ENCODE assay signal across 8 cellular contexts in genomic region chr16:70524406-70524825, GRCh38. TPM values are rescaled to one million over a fixed set of nuclear protein-coding genes. Genes with fewer than 3 reads are reported as not detected.
A peak's percentile ranks its signal among the peaks of the same experiment; 100 is the strongest.
DNase-seq lines count a peak whose midpoint lies in the region; ATAC-seq and TF ChIP-seq lines count a peak whose summit lies in the region.
"Not testable (repeated sequence)": the region's sequence is repeated elsewhere in the genome, so short reads cannot be mapped to it uniquely, and the experiment has no call there.

No MANE protein-coding gene starts in this region.

- H3K4me1 Mint-ChIP-seq in T-helper 2 cell treated with Interferon-gamma antibody and Interleukin-4, amounts not matched to agents 5 μg/mL and 100 μg/mL, for 36 hours (ENCODE audit: low read depth): peaks cover 46% of the 10 kb centered on the region

- H3K27me3 Mint-ChIP-seq in T-helper 2 cell treated with Interferon-gamma antibody and Interleukin-4, amounts not matched to agents 5 μg/mL and 100 μg/mL, for 36 hours (ENCODE audit: low read depth): not testable (repeated sequence)

- ATAC-seq in activated naive CD4-positive, alpha-beta T cell treated with anti-CD3 and anti-CD28 coated beads, Interleukin-2, amount 50 U/mL, for 72 hours: peak in 1 of 2 donors; percentile 2

- H3K4me3 ChIP-seq in GM12865 (ENCODE audit: low read depth, low read length): peak overlapping the region; percentile 95
- peak overlapping the region; percentile 45 for H3K4me3 ChIP-seq in KMS-11 (IDR thresholded peaks at IDR 0.05; ENCODE audit: insufficient read depth, low read depth, low read length)
- peak overlapping the region; percentile 97 for H3K4me3 ChIP-seq in epithelial cell of esophagus (ENCODE audit: low read length)
- H3K4me3 ChIP-seq in urinary bladder (ENCODE audit: low read depth, low read length): peak overlapping the region; percentile 64

- H3K4me1 ChIP-seq in KMS-11 (ENCODE audit: low read depth, poor library complexity, severe bottlenecking): peaks cover 66% of the 10 kb centered on the region
- H3K4me1 ChIP-seq in urinary bladder (ENCODE audit: insufficient read depth): not testable (repeated sequence)

- TF ChIP-seq CTCF in GM12865 (IDR thresholded peaks at IDR 0.05; ENCODE audit: insufficient read depth, low read depth, low read length, missing control alignments); KMS-11 (conservative IDR thresholded peaks at IDR 0.05; ENCODE audit: low read depth, low read length); epithelial cell of esophagus (IDR thresholded peaks at IDR 0.05; ENCODE audit: insufficient read depth, low read depth, low read length, missing control alignments): not testable (repeated sequence)

- H3K79me2 ChIP-seq in KMS-11 (ENCODE audit: insufficient read depth, low read depth): peaks cover 84% of the 10 kb centered on the region

- not testable (repeated sequence) for H3K27me3 ChIP-seq in KMS-11 (ENCODE audit: insufficient read depth, low read depth)

- H3K4me3 Mint-ChIP-seq in T-helper 2 cell treated with Interferon-gamma antibody and Interleukin-4, amounts not matched to agents 5 μg/mL and 100 μg/mL, for 36 hours: peak overlapping the region; percentile 98

- DNase-seq in GM12865 (ENCODE audit: low read depth) (peak; percentile 24), left kidney (ENCODE audit: low read depth, low spot score) (peak; percentile 72), renal cortical epithelial cell (ENCODE audit: low read depth) (peak; percentile 4)
- DNase-seq in T-helper 2 cell treated with Interferon-gamma antibody and Interleukin-4, amounts not matched to agents 5 μg/mL and 100 μg/mL, for 36 hours (ENCODE audit: low spot score): peak; percentile 15
- peak; percentile 21 to 57 for DNase-seq in activated naive CD4-positive, alpha-beta T cell treated with anti-CD3 and anti-CD28 coated beads, Interleukin-2, amount 50 U/mL, for 72 hours (ENCODE audit: low spot score in 2 of 2)
- not testable (repeated sequence) for DNase-seq in epithelial cell of esophagus (ENCODE audit: low read depth)

- H2AFZ ChIP-seq in KMS-11 (ENCODE audit: low read depth): peak overlapping the region; percentile 79; the same call in 1 of the 2 replicates

- under 1% methylated on average over 24 of the region's 24 CpGs for WGBS in urinary bladder

- H3K27ac ChIP-seq in KMS-11 (peak overlapping the region; percentile 95), urinary bladder (ENCODE audit: low read depth) (peak overlapping the region; percentile 82)

- peaks cover 30% of the 10 kb centered on the region for H4K20me1 ChIP-seq in KMS-11 (ENCODE audit: insufficient read depth)

- H3K36me3 Mint-ChIP-seq in T-helper 2 cell treated with Interferon-gamma antibody and Interleukin-4, amounts not matched to agents 5 μg/mL and 100 μg/mL, for 36 hours (ENCODE audit: low read depth): peaks cover 62% of the 10 kb centered on the region
- peaks cover 53 to 64% of the 10 kb centered on the region in 2 donors for H3K36me3 Mint-ChIP-seq in activated naive CD4-positive, alpha-beta T cell treated with anti-CD3 and anti-CD28 coated beads, Interleukin-2, amount 50 U/mL, for 72 hours

- H3K9ac ChIP-seq in KMS-11: peak overlapping the region; percentile 98

- H3K36me3 ChIP-seq in KMS-11 (ENCODE audit: insufficient read depth): peaks cover 20% of the 10 kb centered on the region; the same call in 1 of the 2 replicates
- not testable (repeated sequence) for H3K36me3 ChIP-seq in urinary bladder (ENCODE audit: insufficient read depth)

- H3K4me2 ChIP-seq in KMS-11: peak overlapping the region; percentile 92

- H3K27ac Mint-ChIP-seq in T-helper 2 cell treated with Interferon-gamma antibody and Interleukin-4, amounts not matched to agents 5 μg/mL and 100 μg/mL, for 36 hours: peak overlapping the region; percentile 100
- H3K27ac Mint-ChIP-seq in activated naive CD4-positive, alpha-beta T cell treated with anti-CD3 and anti-CD28 coated beads, Interleukin-2, amount 50 U/mL, for 72 hours: peak overlapping the region; percentile 99 to 100

- H3K9me3 Mint-ChIP-seq in T-helper 2 cell treated with Interferon-gamma antibody and Interleukin-4, amounts not matched to agents 5 μg/mL and 100 μg/mL, for 36 hours; activated naive CD4-positive, alpha-beta T cell treated with anti-CD3 and anti-CD28 coated beads, Interleukin-2, amount 50 U/mL, for 72 hours: not testable (repeated sequence)

RNA-seq across cellular contexts. Expression of gene SF3B3, which starts 0.8 kb away (rescaled TPM):
- 100 to 1,000 TPM; 308 to 543 TPM for total RNA-seq in activated naive CD4-positive, alpha-beta T cell treated with anti-CD3 and anti-CD28 coated beads, Interleukin-2, amount 50 U/mL, for 72 hours
- total RNA-seq in renal cortical epithelial cell (79.2 and 136 TPM in 2 replicates), urinary bladder (103 TPM)
- 103 TPM for polyA plus RNA-seq in urinary bladder

RNA-seq across cellular contexts. Expression of gene COG4, which starts 1.1 kb away (rescaled TPM):
- 10 to 100 TPM; 37.5 to 41.2 TPM for total RNA-seq in activated naive CD4-positive, alpha-beta T cell treated with anti-CD3 and anti-CD28 coated beads, Interleukin-2, amount 50 U/mL, for 72 hours
- total RNA-seq in renal cortical epithelial cell: 71.1 and 82.1 TPM in 2 replicates
- 34.6 TPM for total RNA-seq in urinary bladder
- 47.8 TPM for polyA plus RNA-seq in urinary bladder

Comparison
In these comparisons a context has a peak if more than half of its experiments do, and no peak if none do; other contexts are left out.
1. H3K4me3 ChIP-seq: peak in every context shown above with its lines; median percentile 97 in epithelial cell of esophagus; 95 in GM12865; 64 in urinary bladder; 45 in KMS-11.